In the genomic region with DNA sequence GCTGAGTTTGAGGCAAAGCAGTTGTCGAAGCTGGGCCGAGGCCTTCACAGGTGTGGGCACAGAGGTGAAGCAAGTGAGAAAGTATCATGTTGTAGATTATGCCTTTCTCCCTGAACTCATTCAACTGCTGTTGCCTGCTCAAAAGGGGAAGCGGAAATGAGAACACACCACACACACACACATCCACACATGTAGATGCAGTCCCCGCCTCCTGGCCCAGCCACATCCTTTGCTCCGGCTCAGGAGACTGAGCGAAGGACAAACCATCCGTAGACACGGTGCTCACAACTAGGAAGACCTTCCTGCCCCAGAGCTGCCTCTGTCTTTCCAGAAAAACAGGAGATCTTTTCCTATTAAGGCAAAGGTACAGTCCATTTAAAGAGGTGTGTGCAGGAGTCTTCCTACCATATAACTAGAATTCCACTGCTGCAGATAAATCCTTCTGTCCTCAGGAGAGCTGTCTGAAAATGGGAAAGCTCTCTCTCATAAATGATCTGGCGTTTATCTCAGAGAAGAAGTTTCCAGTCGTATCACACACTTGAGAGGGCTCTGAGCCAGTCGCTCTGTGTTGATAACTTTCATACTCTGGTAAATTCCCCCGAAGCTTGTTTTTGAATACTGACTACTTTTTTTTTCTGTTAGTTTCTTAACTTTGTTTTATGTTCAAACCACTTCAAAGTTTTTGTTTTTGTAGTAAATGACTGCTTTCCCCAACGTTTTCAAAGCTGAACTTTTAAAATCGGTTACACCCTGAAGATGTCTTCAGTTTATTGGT, we compare ENCODE assay signal across 1 cellular context.
TF ChIP-seq lines count a peak whose summit lies in the region.

A gene with protein sequence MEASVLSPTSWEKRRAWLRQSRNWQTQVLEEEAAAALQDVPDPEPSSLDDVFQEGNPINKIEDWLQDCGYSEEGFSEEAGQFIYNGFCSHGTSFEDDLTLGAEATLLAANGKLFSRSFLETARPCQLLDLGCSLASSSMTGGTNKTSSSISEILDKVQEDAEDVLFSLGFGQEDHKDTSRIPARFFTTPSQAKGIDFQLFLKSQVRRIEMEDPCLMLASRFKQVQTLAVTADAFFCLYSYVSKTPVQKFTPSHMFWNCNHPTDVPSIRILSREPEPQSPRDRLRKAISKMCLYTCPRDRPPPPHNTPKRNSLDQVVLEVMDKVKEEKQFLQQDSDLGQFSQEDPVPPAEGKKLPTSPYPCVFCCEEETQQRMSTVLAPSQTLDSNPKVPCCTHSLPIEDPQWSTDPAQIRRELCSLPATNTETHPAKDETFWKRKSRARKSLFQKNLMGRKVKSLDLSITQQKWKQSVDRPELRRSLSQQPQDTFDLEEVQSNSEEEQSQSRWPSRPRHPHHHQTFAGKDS (minus strand): TSS at position 161 of the 775 bp plus-strand sequence. CDS start 10,200 bp downstream, outside the sequence.

TF ChIP-seq in GM23338, 12 proteins besides CTCF, POLR2A, EP300 and RAD21 (continued from another document):
- TF ChIP-seq, protein P1, sequence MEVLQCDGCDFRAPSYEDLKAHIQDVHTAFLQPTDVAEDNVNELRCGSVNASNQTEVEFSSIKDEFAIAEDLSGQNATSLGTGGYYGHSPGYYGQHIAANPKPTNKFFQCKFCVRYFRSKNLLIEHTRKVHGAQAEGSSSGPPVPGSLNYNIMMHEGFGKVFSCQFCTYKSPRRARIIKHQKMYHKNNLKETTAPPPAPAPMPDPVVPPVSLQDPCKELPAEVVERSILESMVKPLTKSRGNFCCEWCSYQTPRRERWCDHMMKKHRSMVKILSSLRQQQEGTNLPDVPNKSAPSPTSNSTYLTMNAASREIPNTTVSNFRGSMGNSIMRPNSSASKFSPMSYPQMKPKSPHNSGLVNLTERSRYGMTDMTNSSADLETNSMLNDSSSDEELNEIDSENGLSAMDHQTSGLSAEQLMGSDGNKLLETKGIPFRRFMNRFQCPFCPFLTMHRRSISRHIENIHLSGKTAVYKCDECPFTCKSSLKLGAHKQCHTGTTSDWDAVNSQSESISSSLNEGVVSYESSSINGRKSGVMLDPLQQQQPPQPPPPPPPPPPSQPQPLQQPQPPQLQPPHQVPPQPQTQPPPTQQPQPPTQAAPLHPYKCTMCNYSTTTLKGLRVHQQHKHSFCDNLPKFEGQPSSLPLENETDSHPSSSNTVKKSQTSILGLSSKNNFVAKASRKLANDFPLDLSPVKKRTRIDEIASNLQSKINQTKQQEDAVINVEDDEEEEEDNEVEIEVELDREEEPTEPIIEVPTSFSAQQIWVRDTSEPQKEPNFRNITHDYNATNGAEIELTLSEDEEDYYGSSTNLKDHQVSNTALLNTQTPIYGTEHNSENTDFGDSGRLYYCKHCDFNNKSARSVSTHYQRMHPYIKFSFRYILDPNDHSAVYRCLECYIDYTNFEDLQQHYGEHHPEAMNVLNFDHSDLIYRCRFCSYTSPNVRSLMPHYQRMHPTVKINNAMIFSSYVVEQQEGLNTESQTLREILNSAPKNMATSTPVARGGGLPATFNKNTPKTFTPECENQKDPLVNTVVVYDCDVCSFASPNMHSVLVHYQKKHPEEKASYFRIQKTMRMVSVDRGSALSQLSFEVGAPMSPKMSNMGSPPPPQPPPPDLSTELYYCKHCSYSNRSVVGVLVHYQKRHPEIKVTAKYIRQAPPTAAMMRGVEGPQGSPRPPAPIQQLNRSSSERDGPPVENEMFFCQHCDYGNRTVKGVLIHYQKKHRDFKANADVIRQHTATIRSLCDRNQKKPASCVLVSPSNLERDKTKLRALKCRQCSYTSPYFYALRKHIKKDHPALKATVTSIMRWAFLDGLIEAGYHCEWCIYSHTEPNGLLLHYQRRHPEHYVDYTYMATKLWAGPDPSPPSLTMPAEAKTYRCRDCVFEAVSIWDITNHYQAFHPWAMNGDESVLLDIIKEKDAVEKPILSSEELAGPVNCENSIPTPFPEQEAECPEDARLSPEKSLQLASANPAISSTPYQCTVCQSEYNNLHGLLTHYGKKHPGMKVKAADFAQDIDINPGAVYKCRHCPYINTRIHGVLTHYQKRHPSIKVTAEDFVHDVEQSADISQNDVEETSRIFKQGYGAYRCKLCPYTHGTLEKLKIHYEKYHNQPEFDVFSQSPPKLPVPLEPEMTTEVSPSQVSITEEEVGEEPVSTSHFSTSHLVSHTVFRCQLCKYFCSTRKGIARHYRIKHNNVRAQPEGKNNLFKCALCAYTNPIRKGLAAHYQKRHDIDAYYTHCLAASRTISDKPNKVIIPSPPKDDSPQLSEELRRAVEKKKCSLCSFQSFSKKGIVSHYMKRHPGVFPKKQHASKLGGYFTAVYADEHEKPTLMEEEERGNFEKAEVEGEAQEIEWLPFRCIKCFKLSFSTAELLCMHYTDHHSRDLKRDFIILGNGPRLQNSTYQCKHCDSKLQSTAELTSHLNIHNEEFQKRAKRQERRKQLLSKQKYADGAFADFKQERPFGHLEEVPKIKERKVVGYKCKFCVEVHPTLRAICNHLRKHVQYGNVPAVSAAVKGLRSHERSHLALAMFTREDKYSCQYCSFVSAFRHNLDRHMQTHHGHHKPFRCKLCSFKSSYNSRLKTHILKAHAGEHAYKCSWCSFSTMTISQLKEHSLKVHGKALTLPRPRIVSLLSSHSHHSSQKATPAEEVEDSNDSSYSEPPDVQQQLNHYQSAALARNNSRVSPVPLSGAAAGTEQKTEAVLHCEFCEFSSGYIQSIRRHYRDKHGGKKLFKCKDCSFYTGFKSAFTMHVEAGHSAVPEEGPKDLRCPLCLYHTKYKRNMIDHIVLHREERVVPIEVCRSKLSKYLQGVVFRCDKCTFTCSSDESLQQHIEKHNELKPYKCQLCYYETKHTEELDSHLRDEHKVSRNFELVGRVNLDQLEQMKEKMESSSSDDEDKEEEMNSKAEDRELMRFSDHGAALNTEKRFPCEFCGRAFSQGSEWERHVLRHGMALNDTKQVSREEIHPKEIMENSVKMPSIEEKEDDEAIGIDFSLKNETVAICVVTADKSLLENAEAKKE (CRISPR knock-in tag; IDR thresholded peaks at IDR 0.05): no peak
- no peak for TF ChIP-seq POLR2AphosphoS5 (IDR thresholded peaks at IDR 0.05; ENCODE audit: low read depth)
- no peak for TF ChIP-seq ZNF331 (CRISPR knock-in tag; IDR thresholded peaks at IDR 0.05; ENCODE audit: low read depth)
- TF ChIP-seq EZH2phosphoT487 (IDR thresholded peaks at IDR 0.05; ENCODE audit: unreplicated experiment): no peak
- no peak for TF ChIP-seq NANOG (IDR thresholded peaks at IDR 0.05; ENCODE audit: borderline replicate concordance)
- no peak for TF ChIP-seq STAT1 (IDR thresholded peaks at IDR 0.05; ENCODE audit: unreplicated experiment)
- no peak for TF ChIP-seq JUNB (IDR thresholded peaks at IDR 0.05; ENCODE audit: unreplicated experiment)
- TF ChIP-seq ZNF114 (CRISPR knock-in tag; IDR thresholded peaks at IDR 0.05): no peak
- TF ChIP-seq, protein P2, sequence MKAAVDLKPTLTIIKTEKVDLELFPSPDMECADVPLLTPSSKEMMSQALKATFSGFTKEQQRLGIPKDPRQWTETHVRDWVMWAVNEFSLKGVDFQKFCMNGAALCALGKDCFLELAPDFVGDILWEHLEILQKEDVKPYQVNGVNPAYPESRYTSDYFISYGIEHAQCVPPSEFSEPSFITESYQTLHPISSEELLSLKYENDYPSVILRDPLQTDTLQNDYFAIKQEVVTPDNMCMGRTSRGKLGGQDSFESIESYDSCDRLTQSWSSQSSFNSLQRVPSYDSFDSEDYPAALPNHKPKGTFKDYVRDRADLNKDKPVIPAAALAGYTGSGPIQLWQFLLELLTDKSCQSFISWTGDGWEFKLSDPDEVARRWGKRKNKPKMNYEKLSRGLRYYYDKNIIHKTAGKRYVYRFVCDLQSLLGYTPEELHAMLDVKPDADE (IDR thresholded peaks at IDR 0.05): no peak
- TF ChIP-seq EZH2 (IDR thresholded peaks at IDR 0.05; ENCODE audit: low read depth, unreplicated experiment): no peak
